ENCODE assay signal across 8 cellular contexts in the genomic region with DNA sequence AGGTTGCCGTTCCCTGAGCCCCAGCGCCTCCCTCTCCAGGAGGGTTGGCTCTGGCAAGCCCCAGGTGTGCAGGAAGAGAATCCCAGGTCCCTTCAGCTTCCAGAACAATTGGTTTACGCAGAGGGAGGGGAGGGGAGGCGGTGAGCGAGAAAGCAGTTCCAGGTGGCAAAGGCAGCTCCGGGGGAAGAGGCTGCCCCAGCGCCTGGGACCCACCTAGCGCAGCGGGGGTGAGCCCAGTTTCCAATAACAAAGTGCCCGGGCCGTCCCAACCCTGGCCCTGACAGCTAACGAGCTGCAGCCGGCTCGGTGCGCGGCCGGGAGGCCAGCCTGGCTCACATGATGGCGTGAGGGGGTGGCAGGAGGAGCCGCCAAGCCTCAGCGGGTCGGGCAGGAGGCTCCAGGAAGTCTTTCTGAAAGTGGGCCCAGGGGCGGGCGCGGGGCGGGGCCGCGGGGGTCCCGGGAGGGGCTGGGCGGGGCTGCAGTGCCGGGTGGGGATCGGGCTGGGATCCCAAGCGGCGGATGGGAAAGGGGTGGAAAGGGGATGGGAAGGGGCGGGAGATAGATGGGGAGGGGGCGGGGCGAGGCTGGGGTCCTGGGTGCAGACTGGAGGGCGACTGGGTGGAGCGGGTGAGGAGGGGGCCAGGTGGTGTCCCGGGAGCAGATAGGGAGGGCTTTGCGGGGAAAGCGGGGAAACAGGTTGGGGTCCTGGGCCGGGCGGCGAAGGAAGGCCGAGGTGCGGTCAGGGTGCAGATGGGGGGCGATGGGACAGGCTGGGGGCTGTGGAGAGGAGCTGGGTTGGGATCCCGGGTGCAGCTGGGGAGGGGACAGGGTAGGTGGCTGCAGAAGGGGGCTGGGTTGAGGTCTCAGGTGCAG. TPM values are rescaled to one million over a fixed set of nuclear protein-coding genes. Genes with fewer than 3 reads are reported as not detected.
DNase-seq lines count a peak whose midpoint lies in the region; ATAC-seq and TF ChIP-seq lines count a peak whose summit lies in the region.

No MANE protein-coding gene starts in this region.

- H3K27me3 ChIP-seq in hepatocyte = no peaks in the 10 kb centered on the region

- peaks cover 40% of the 10 kb centered on the region for H3K4me1 Mint-ChIP-seq in CD14-positive monocyte

- no peak overlapping the region for H3K4me3 ChIP-seq in hepatocyte

- POLR2A ChIA-PET in HEK293T (lab: Yijun Ruan, JAX) = interaction anchor here (1.0 to 1.5 kb wide), 2 partner anchors 19 to 23 kb away, joined by 3 to 6 read pairs; partner anchors contain the start of gene DHRS3

- H3K36me3 Mint-ChIP-seq in CD14-positive monocyte = peaks cover 4 to 21% of the 10 kb centered on the region in 2 donors

- peak overlapping the region; percentile 84 for H3K4me2 ChIP-seq in hepatocyte

- TF ChIP-seq CTCF in CD14-positive monocyte (IDR thresholded peaks at IDR 0.05) (no peak), hepatocyte (IDR thresholded peaks at IDR 0.05; ENCODE audit: poor library complexity) (no peak)

- peaks cover 25 to 40% (median 36%) of the 10 kb centered on the region in 3 donors for H3K27me3 Mint-ChIP-seq in CD14-positive monocyte (ENCODE audit: low read depth in 3 of 3)

- no peaks in the 10 kb centered on the region for H3K9me3 ChIP-seq in hepatocyte (ENCODE audit: low read depth)

- CTCF ChIA-PET in HEK293T (lab: Yijun Ruan, JAX) = interaction anchor here (0.8 kb wide), 1 partner anchor 14 kb away, joined by 3 read pairs; no protein-coding TSS in a partner anchor

- peaks cover 0 to 6% (median 0%) of the 10 kb centered on the region in 7 donors for H3K9me3 Mint-ChIP-seq in CD14-positive monocyte

- no peak for ATAC-seq in GM21447 (IDR thresholded peaks at IDR 0.05; ENCODE audit: unreplicated experiment)

- H3K36me3 ChIP-seq in hepatocyte (replicated peaks; ENCODE audit: insufficient read depth, low read depth) = no peaks in the 10 kb centered on the region

- 15% methylated on average over 26 of the region's 48 CpGs for WGBS in hepatocyte (ENCODE audit: low lambda C conversion rate, missing lambda C conversion rate)

- peaks cover 28% of the 10 kb centered on the region for H4K20me1 ChIP-seq in hepatocyte (ENCODE audit: insufficient read depth, poor library complexity, severe bottlenecking)

- peak overlapping the region; percentile 77 to 81 for H3K4me3 Mint-ChIP-seq in CD14-positive monocyte

- DNase-seq in CD14-positive monocyte (ENCODE audit: low spot score) (peak; percentile 64), NCI-H146 (lab: John Stamatoyannopoulos, UW) (peak; percentile 36), amygdala (lab: John Stamatoyannopoulos, UW) (peak in 33 of 56 donors; percentile 3 to 70 (median 41)), hepatocyte (ENCODE audit: low spot score) (peak; percentile 88), posterior vena cava (ENCODE audit: low spot score) (peak; percentile 94), NCI-H446 (lab: John Stamatoyannopoulos, UW) (no peak), HEK293T (ENCODE audit: extremely low spot score) (no peak)

- no peak overlapping the region for H2AFZ ChIP-seq in hepatocyte

- peak overlapping the region; percentile 97 for H3K27ac ChIP-seq in hepatocyte

- H3K4me1 ChIP-seq in hepatocyte (ENCODE audit: insufficient read depth) = peaks cover 55% of the 10 kb centered on the region

- intact Hi-C loops in CD14-positive monocyte (cut with micrococcal nuclease) = no loop called here
- intact Hi-C loops in posterior vena cava (cut with DNase I) = loop anchor here (5.0 to 10.0 kb wide), 2 partner anchors 43 to 110 kb away; no protein-coding TSS in a partner anchor

- H3K27ac Mint-ChIP-seq in CD14-positive monocyte = peak overlapping the region in 6 of 7 donors; percentile 76 to 91 (median 83)

- H3K79me2 ChIP-seq in hepatocyte = peaks cover 83% of the 10 kb centered on the region

- no peaks in the 10 kb centered on the region for H3K9me2 ChIP-seq in hepatocyte (replicated peaks; ENCODE audit: insufficient read depth)

TF ChIP-seq in HEK293T, 16 proteins besides CTCF, POLR2A, EP300 and RAD21:
- TF ChIP-seq SUZ12 (IDR thresholded peaks at IDR 0.05) = no peak
- TF ChIP-seq FOXA1 (IDR thresholded peaks at IDR 0.05) = no peak
- no peak for TF ChIP-seq FOXK2 (IDR thresholded peaks at IDR 0.05)
- TF ChIP-seq FOXM1 (IDR thresholded peaks at IDR 0.05; ENCODE audit: borderline replicate concordance) = no peak
- TF ChIP-seq BHLHE40 (IDR thresholded peaks at IDR 0.05; ENCODE audit: borderline replicate concordance) = no peak
- no peak for TF ChIP-seq PKNOX1 (IDR thresholded peaks at IDR 0.05)
- no peak for TF ChIP-seq TARDBP (IDR thresholded peaks at IDR 0.05)
- TF ChIP-seq LEF1 (IDR thresholded peaks at IDR 0.05; ENCODE audit: borderline replicate concordance) = no peak
- no peak for TF ChIP-seq NFRKB (IDR thresholded peaks at IDR 0.05)
- no peak for TF ChIP-seq L3MBTL2 (conservative IDR thresholded peaks at IDR 0.05)
- TF ChIP-seq CTBP1 (IDR thresholded peaks at IDR 0.05; ENCODE audit: borderline replicate concordance) = no peak
- TF ChIP-seq SP1 (IDR thresholded peaks at IDR 0.05) = no peak
- TF ChIP-seq HDGF (IDR thresholded peaks at IDR 0.05; ENCODE audit: borderline replicate concordance) = no peak
- TF ChIP-seq ARNT (IDR thresholded peaks at IDR 0.05) = no peak
- no peak for TF ChIP-seq ZNF384 (IDR thresholded peaks at IDR 0.05)

RNA-seq across cellular contexts. Expression of gene DHRS3, which starts 22.8 kb away (rescaled TPM):
- polyA plus RNA-seq in CD14-positive monocyte (under 1 TPM; 0.29 to 0.59 TPM), hepatocyte (75.9 and 84.1 TPM in 2 replicates)
- total RNA-seq in hepatocyte (98.9 and 103 TPM in 2 replicates), posterior vena cava (100 to 1,000 TPM; 107 to 144 TPM)

RNA-seq across cellular contexts. Expression of gene AADACL4, which starts 48.7 kb away (rescaled TPM):
- not detected for polyA plus RNA-seq in CD14-positive monocyte
- 0.20 TPM in 1 of 2 replicates, not detected in the other for total RNA-seq in hepatocyte
- polyA plus RNA-seq in hepatocyte = not detected in 2 replicates
- total RNA-seq in posterior vena cava = not detected

Comparison
In these comparisons a context has a peak if more than half of its experiments do, and no peak if none do; other contexts are left out.
1. DNase-seq: peak in CD14-positive monocyte (single experiment), NCI-H146 (single experiment), amygdala (33 of 56), hepatocyte (single experiment) and posterior vena cava (single experiment); none in NCI-H446 (0 of 2) and HEK293T (single experiment).
2. intact Hi-C loops: an anchor here in posterior vena cava (5.0 to 10.0 kb wide); none called in CD14-positive monocyte.